19 cellular contexts compared by ENCODE assay signal in genomic region chr16:78704421-78704820, GRCh38.
"Had no signal": no experiment of that assay in that cellular context is flagged by ENCODE, and none has a peak within 500 bp of the region (broad histone marks: within the 10 kb centered on the region; RNA-seq: fewer than 3 reads in every experiment).

No MANE protein-coding gene starts in this region.

- DNase-seq: activated CD4-positive, alpha-beta T cell treated with anti-CD3 and anti-CD28 coated beads, Interleukin-2, amount 10 ng/mL, durations not matched to agents 24 days and 14 days; activated CD8-positive, alpha-beta memory T cell treated with anti-CD3 and anti-CD28 coated beads, Interleukin-2, amount 50 U/mL, for 48 hours; activated gamma-delta T cell treated with Interleukin-2 at 50 U/mL for 16 hours; activated T-cell treated with anti-CD3 and anti-CD28 coated beads, Interleukin-2, amount 50 U/mL, for 72 hours; amygdala; brain microvascular endothelial cell; effector CD4-positive, alpha-beta T cell; esophagus squamous epithelium; heart right ventricle; naive B cell; ovary; sigmoid colon; T-helper 17 cell; thyroid gland had no signal

- H3K4me1 ChIP-seq: esophagus squamous epithelium, gastroesophageal sphincter, heart right ventricle, sigmoid colon, thyroid gland had no signal

- H3K4me3 ChIP-seq: coronary artery, esophagus squamous epithelium, gastroesophageal sphincter, heart right ventricle, lung, ovary, sigmoid colon, thyroid gland had no signal

- H3K27ac ChIP-seq: brain microvascular endothelial cell, coronary artery, esophagus squamous epithelium, gastroesophageal sphincter, heart right ventricle, ovary, sigmoid colon, thyroid gland had no signal

- H3K27me3 ChIP-seq: brain microvascular endothelial cell, esophagus squamous epithelium, gastroesophageal sphincter, heart right ventricle, ovary, sigmoid colon, thyroid gland had no signal

- H3K36me3 ChIP-seq: brain microvascular endothelial cell, esophagus squamous epithelium, gastroesophageal sphincter, heart right ventricle, ovary, sigmoid colon, thyroid gland had no signal

- H3K9me3 ChIP-seq: ovary, sigmoid colon, thyroid gland had no signal

- ATAC-seq: activated T-cell treated with anti-CD3 and anti-CD28 coated beads, Interleukin-2, amount 50 U/mL, for 72 hours; gastroesophageal sphincter; heart right ventricle; stimulated activated memory B cell treated with anti-CD40 and anti-IgM and Interleukin-4, amounts not matched to agents 10 μg/mL and 1 μg/mL and 100 μg/mL, for 72 hours; T-helper 17 cell; WTC11 had no signal
